12 cellular contexts compared by ENCODE assay signal in genomic region chr13:80037505-80037888, GRCh38.
A peak's percentile ranks its signal among the peaks of the same experiment; 100 is the strongest.
DNase-seq lines count a peak whose midpoint lies in the region; ATAC-seq, FAIRE-seq and TF ChIP-seq lines count a peak whose summit lies in the region.
"Had no signal": no experiment of that assay in that cellular context is flagged by ENCODE, and none has a peak within 500 bp of the region (broad histone marks: within the 10 kb centered on the region; RNA-seq: fewer than 3 reads in every experiment).

No MANE protein-coding gene starts in this region.

- TF ChIP-seq CTCF in epithelial cell of proximal tubule (conservative IDR thresholded peaks at IDR 0.05; ENCODE audit: low read depth, low read length) = no peak
- no peak for TF ChIP-seq CTCF in HepG2 (CRISPR knock-in tag; IDR thresholded peaks at IDR 0.05)

- H3K9me3 ChIP-seq in HepG2 (ENCODE audit: low read length) = no peaks in the 10 kb centered on the region; the same call in 1 of the 2 replicates

- H3K4me1 ChIP-seq in HepG2 (ENCODE audit: insufficient read depth, low read length) = no peaks in the 10 kb centered on the region

- TF ChIP-seq EP300 in HepG2 (IDR thresholded peaks at IDR 0.05; ENCODE audit: low read depth in 2 of 2, low read length in 2 of 2) = no peak
- TF ChIP-seq EP300 in HepG2 (CRISPR knock-in tag; IDR thresholded peaks at IDR 0.05; ENCODE audit: borderline replicate concordance) = no peak

- H3K4me1 Mint-ChIP-seq in activated naive CD8-positive, alpha-beta T cell treated with anti-CD3 and anti-CD28 coated beads, Interleukin-2, amount 50 U/mL, for 24 hours = peaks cover 9% of the 10 kb centered on the region
- H3K4me1 Mint-ChIP-seq in activated naive CD8-positive, alpha-beta T cell treated with anti-CD3 and anti-CD28 coated beads for 36 hours = peaks cover 3% of the 10 kb centered on the region

- H4K20me1 ChIP-seq in HepG2 (ENCODE audit: insufficient read depth, low read length) = no peaks in the 10 kb centered on the region

- intact Hi-C loops in HepG2 (cut with micrococcal nuclease; ENCODE audit: unreplicated experiment) = no loop called here

- no peak overlapping the region for H3K4me2 ChIP-seq in HepG2 (ENCODE audit: low read depth, low read length)

- H3K27me3 ChIP-seq in HepG2 (ENCODE audit: control insufficient read depth in 1 of 2, insufficient read depth in 2 of 2, low read length in 2 of 2) = no peaks in the 10 kb centered on the region

- no peak for TF ChIP-seq POLR2A in HepG2 (IDR thresholded peaks at IDR 0.05; ENCODE audit: insufficient read depth in 1 of 2, low read depth in 2 of 2, low read length in 2 of 2)

- no peak overlapping the region for H3K4me3 Mint-ChIP-seq in activated naive CD8-positive, alpha-beta T cell treated with anti-CD3 and anti-CD28 coated beads, Interleukin-2, amount 50 U/mL, for 24 hours
- H3K4me3 Mint-ChIP-seq in activated naive CD8-positive, alpha-beta T cell treated with anti-CD3 and anti-CD28 coated beads for 36 hours = no peak overlapping the region
- H3K4me3 Mint-ChIP-seq: memory B cell had no signal

- CTCF ChIA-PET in HepG2 (lab: Yijun Ruan, JAX; ENCODE audit: low intra/inter-chr PET ratio, low total read pairs) = no interaction called here

- no peaks in the 10 kb centered on the region for H3K79me2 ChIP-seq in HepG2 (ENCODE audit: insufficient read depth, low read length)

- H3K27me3 Mint-ChIP-seq in activated naive CD8-positive, alpha-beta T cell treated with anti-CD3 and anti-CD28 coated beads, Interleukin-2, amount 50 U/mL, for 24 hours = peaks cover 4% of the 10 kb centered on the region
- H3K27me3 Mint-ChIP-seq in activated naive CD8-positive, alpha-beta T cell treated with anti-CD3 and anti-CD28 coated beads for 36 hours = no peaks in the 10 kb centered on the region
- H3K27me3 Mint-ChIP-seq: memory B cell had no signal

- no peak for DNase-seq in activated naive CD8-positive, alpha-beta T cell treated with anti-CD3 and anti-CD28 coated beads, Interleukin-2, amount 50 U/mL, for 24 hours
- no peak for DNase-seq in activated naive CD8-positive, alpha-beta T cell treated with anti-CD3 and anti-CD28 coated beads for 36 hours
- DNase-seq in HPDE6-E6E7 (ENCODE audit: extremely low spot score) (peak; percentile 57), epithelial cell of proximal tubule (ENCODE audit: low read depth) (peak; percentile 88), urothelium cell line (ENCODE audit: low spot score) (peak; percentile 35), NCI-H1048 (lab: John Stamatoyannopoulos, UW) (no peak), HepG2 (ENCODE audit: low spot score) (no peak)
- DNase-seq: RPMI8226 had no signal

- POLR2A ChIA-PET in HepG2 (lab: Yijun Ruan, JAX) = no interaction called here

- peak; percentile 36 for ATAC-seq in activated naive CD8-positive, alpha-beta T cell treated with anti-CD3 and anti-CD28 coated beads, Interleukin-2, amount 50 U/mL, for 24 hours
- ATAC-seq in HG03571 (IDR thresholded peaks at IDR 0.05; ENCODE audit: unreplicated experiment) (no peak), HepG2 (no peak)
- ATAC-seq: activated naive CD4-positive, alpha-beta T cell treated with anti-CD3 and anti-CD28 coated beads, Interleukin-2, amount 50 U/mL, for 72 hours had no signal

- 0% methylated on average over 2 of the region's 2 CpGs for WGBS in HepG2 (ENCODE audit: low lambda C conversion rate)

- no peaks in the 10 kb centered on the region for H3K36me3 Mint-ChIP-seq in activated naive CD8-positive, alpha-beta T cell treated with anti-CD3 and anti-CD28 coated beads, Interleukin-2, amount 50 U/mL, for 24 hours (ENCODE audit: low read depth)
- H3K36me3 Mint-ChIP-seq in activated naive CD8-positive, alpha-beta T cell treated with anti-CD3 and anti-CD28 coated beads for 36 hours = no peaks in the 10 kb centered on the region
- H3K36me3 Mint-ChIP-seq: activated naive CD4-positive, alpha-beta T cell treated with anti-CD3 and anti-CD28 coated beads, Interleukin-2, amount 50 U/mL, for 72 hours; memory B cell had no signal

- no peak overlapping the region for H3K9ac ChIP-seq in HepG2 (ENCODE audit: insufficient read depth, low read depth, low read length)

- in situ Hi-C loops in HepG2 (cut with HindIII; ENCODE audit: extremely low pct_ligation_motif_present, low pct_unique_long_range_greater_than_20kb) = no loop called here

- H3K36me3 ChIP-seq in HepG2 (replicated peaks in 1 of 2; ENCODE audit: control insufficient read depth in 1 of 2, insufficient read depth in 2 of 2, low read length in 2 of 2) = no peaks in the 10 kb centered on the region

- H3K4me3 ChIP-seq in epithelial cell of proximal tubule (ENCODE audit: low read depth, low read length) = no peak overlapping the region
- no peak overlapping the region for H3K4me3 ChIP-seq in HepG2 (replicated peaks in 1 of 3; ENCODE audit: insufficient read depth in 1 of 3, low read depth in 2 of 3, low read length in 3 of 3)

- no peaks in the 10 kb centered on the region for H3K9me3 Mint-ChIP-seq in activated naive CD8-positive, alpha-beta T cell treated with anti-CD3 and anti-CD28 coated beads, Interleukin-2, amount 50 U/mL, for 24 hours
- no peaks in the 10 kb centered on the region for H3K9me3 Mint-ChIP-seq in activated naive CD8-positive, alpha-beta T cell treated with anti-CD3 and anti-CD28 coated beads for 36 hours
- H3K9me3 Mint-ChIP-seq: memory B cell had no signal

- BruUV-seq in HepG2 (replicated peaks; lab: Mats Ljungman, UMichigan) = no TSS peak

- no peak for FAIRE-seq in urothelium cell line (lab: Jason Lieb, UNC)
- FAIRE-seq in HepG2 (lab: Jason Lieb, UNC) = no peak
- FAIRE-seq: A204.1 had no signal

- H3K27ac Mint-ChIP-seq in activated naive CD8-positive, alpha-beta T cell treated with anti-CD3 and anti-CD28 coated beads, Interleukin-2, amount 50 U/mL, for 24 hours = no peak overlapping the region
- H3K27ac Mint-ChIP-seq in activated naive CD8-positive, alpha-beta T cell treated with anti-CD3 and anti-CD28 coated beads for 36 hours = no peak overlapping the region
- H3K27ac Mint-ChIP-seq: activated naive CD4-positive, alpha-beta T cell treated with anti-CD3 and anti-CD28 coated beads, Interleukin-2, amount 50 U/mL, for 72 hours; memory B cell had no signal

- no peak overlapping the region for H2AFZ ChIP-seq in HepG2 (ENCODE audit: low read length)

- no peak overlapping the region for H3K27ac ChIP-seq in HepG2 (ENCODE audit: extremely low read length, insufficient read depth, low read length)

- no peak for TF ChIP-seq RAD21 in HepG2 (CRISPR knock-in tag; IDR thresholded peaks at IDR 0.05)

TF ChIP-seq in HepG2, 621 proteins besides CTCF, POLR2A, EP300 and RAD21 (continues in another document):
- TF ChIP-seq, protein P1, sequence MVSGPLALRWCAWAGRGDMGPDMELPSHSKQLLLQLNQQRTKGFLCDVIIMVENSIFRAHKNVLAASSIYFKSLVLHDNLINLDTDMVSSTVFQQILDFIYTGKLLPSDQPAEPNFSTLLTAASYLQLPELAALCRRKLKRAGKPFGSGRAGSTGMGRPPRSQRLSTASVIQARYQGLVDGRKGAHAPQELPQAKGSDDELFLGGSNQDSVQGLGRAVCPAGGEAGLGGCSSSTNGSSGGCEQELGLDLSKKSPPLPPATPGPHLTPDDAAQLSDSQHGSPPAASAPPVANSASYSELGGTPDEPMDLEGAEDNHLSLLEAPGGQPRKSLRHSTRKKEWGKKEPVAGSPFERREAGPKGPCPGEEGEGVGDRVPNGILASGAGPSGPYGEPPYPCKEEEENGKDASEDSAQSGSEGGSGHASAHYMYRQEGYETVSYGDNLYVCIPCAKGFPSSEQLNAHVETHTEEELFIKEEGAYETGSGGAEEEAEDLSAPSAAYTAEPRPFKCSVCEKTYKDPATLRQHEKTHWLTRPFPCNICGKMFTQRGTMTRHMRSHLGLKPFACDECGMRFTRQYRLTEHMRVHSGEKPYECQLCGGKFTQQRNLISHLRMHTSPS (CRISPR knock-in tag; IDR thresholded peaks at IDR 0.05; ENCODE audit: low read depth) = no peak
- TF ChIP-seq ZNF230 (CRISPR knock-in tag; IDR thresholded peaks at IDR 0.05) (no peak), MYC (CRISPR knock-in tag; IDR thresholded peaks at IDR 0.05; ENCODE audit: borderline replicate concordance) (no peak), BRF2 (CRISPR knock-in tag; IDR thresholded peaks at IDR 0.05) (no peak), BHLHE40 (IDR thresholded peaks at IDR 0.05; ENCODE audit: low read length) (no peak), ZNF891 (CRISPR knock-in tag; IDR thresholded peaks at IDR 0.05) (no peak), POGZ (CRISPR knock-in tag; IDR thresholded peaks at IDR 0.05) (no peak), ZNF574 (CRISPR knock-in tag; IDR thresholded peaks at IDR 0.05) (no peak)

Comparison
In these comparisons a context has a peak if more than half of its experiments do, and no peak if none do; other contexts are left out.
1. DNase-seq: peak in HPDE6-E6E7 (single experiment), epithelial cell of proximal tubule (single experiment) and urothelium cell line (single experiment); none in activated naive CD8-positive, alpha-beta T cell treated with anti-CD3 and anti-CD28 coated beads, Interleukin-2, amount 50 U/mL, for 24 hours (single experiment), activated naive CD8-positive, alpha-beta T cell treated with anti-CD3 and anti-CD28 coated beads for 36 hours (single experiment), NCI-H1048 (single experiment) and HepG2 (single experiment).